In genomic region chr7:100428967-100429636, GRCh38 we compare ENCODE assay signal across 1 cellular context.
TF ChIP-seq lines count a peak whose summit lies in the region.

No MANE protein-coding gene starts in this region.

TF ChIP-seq in GM12878, 131 proteins besides CTCF, POLR2A, EP300 and RAD21 (continued from another document and continues in another):
- TF ChIP-seq CEBPZ (IDR thresholded peaks at IDR 0.05; ENCODE audit: low read depth, low read length) (no peak), ZBTB33 (IDR thresholded peaks at IDR 0.05) (no peak), NFIC (IDR thresholded peaks at IDR 0.05; ENCODE audit: low read depth, low read length) (no peak), NR2C1 (IDR thresholded peaks at IDR 0.05) (no peak; the same call in 1 of the 2 replicates), BCL11A (IDR thresholded peaks at IDR 0.05; ENCODE audit: low read depth, low read length) (0 out of 2 replicates have a peak, but pooled peaks have one; percentile 9), POU2F2 (IDR thresholded peaks at IDR 0.05; ENCODE audit: borderline replicate concordance, low read depth, low read length) (peak; percentile 87; the same call in 2 of the 3 replicates), TCF3 (IDR thresholded peaks at IDR 0.05; ENCODE audit: borderline replicate concordance, insufficient read depth, low read depth, low read length) (peak; percentile 6; the same call in 1 of the 2 replicates), MYB (IDR thresholded peaks at IDR 0.05; ENCODE audit: borderline replicate concordance, low read depth, low read length) (no peak), CREM (IDR thresholded peaks at IDR 0.05; ENCODE audit: low read depth) (peak; percentile 85), NR2F1 (conservative IDR thresholded peaks at IDR 0.05) (no peak), BCL3 (IDR thresholded peaks at IDR 0.05; ENCODE audit: borderline replicate concordance, insufficient read depth, low read depth, low read length, poor library complexity, severe bottlenecking) (peak; percentile 14), STAT1 (conservative IDR thresholded peaks at IDR 0.05) (no peak), CUX1 (IDR thresholded peaks at IDR 0.05; ENCODE audit: insufficient replicate concordance, low read depth, low read length) (no peak), ZSCAN29 (IDR thresholded peaks at IDR 0.05) (0 out of 2 replicates have a peak, but pooled peaks have one; percentile 30), IRF4 (IDR thresholded peaks at IDR 0.05; ENCODE audit: low read depth, low read length) (no peak; the same call in 1 of the 2 replicates), EZH2 (IDR thresholded peaks at IDR 0.05; ENCODE audit: borderline replicate concordance, control insufficient read depth, low read depth, low read length) (no peak), STAT3 (IDR thresholded peaks at IDR 0.05; ENCODE audit: low read depth, low read length) (no peak), POLR2AphosphoS2 (IDR thresholded peaks at IDR 0.05; ENCODE audit: low read depth, low read length) (peak; percentile 94), RCOR1 (conservative IDR thresholded peaks at IDR 0.05; ENCODE audit: low read depth, low read length) (no peak), RBBP5 (conservative IDR thresholded peaks at IDR 0.05) (no peak), ESRRA (IDR thresholded peaks at IDR 0.05; ENCODE audit: low read length) (0 out of 2 replicates have a peak, but pooled peaks have one; percentile 13), ZBED1 (IDR thresholded peaks at IDR 0.05; ENCODE audit: borderline replicate concordance) (0 out of 2 replicates have a peak, but pooled peaks have one; percentile 0), ZNF687 (IDR thresholded peaks at IDR 0.05) (no peak), WRNIP1 (IDR thresholded peaks at IDR 0.05; ENCODE audit: borderline replicate concordance, low read depth, low read length) (0 out of 2 replicates have a peak, but pooled peaks have one; percentile 21), YBX1 (IDR thresholded peaks at IDR 0.05) (no peak), BCLAF1 (IDR thresholded peaks at IDR 0.05) (no peak; the same call in 1 of the 2 replicates), SMARCA5 (IDR thresholded peaks at IDR 0.05) (peak; percentile 94), SUPT20H (IDR thresholded peaks at IDR 0.05; ENCODE audit: borderline replicate concordance, control insufficient read depth, low read depth, low read length) (no peak), BMI1 (IDR thresholded peaks at IDR 0.05; ENCODE audit: borderline replicate concordance) (peak; percentile 2), CREB1 (IDR thresholded peaks at IDR 0.05; ENCODE audit: low read depth) (no peak), CEBPB (IDR thresholded peaks at IDR 0.05; ENCODE audit: borderline replicate concordance in 1 of 2, low read depth in 2 of 2, low read length in 2 of 2) (no peak), GATAD2B (conservative IDR thresholded peaks at IDR 0.05; ENCODE audit: low read depth) (no peak; the same call in 1 of the 2 replicates), ZNF384 (IDR thresholded peaks at IDR 0.05; ENCODE audit: borderline replicate concordance, low read depth, low read length) (no peak), USF1 (IDR thresholded peaks at IDR 0.05; ENCODE audit: borderline replicate concordance, extremely low read length, insufficient read depth, low read depth, low read length) (peak; percentile 85), ATF7 (IDR thresholded peaks at IDR 0.05; ENCODE audit: low read depth) (peak; percentile 77), HDAC2 (IDR thresholded peaks at IDR 0.05) (no peak)
